In the genomic region with DNA sequence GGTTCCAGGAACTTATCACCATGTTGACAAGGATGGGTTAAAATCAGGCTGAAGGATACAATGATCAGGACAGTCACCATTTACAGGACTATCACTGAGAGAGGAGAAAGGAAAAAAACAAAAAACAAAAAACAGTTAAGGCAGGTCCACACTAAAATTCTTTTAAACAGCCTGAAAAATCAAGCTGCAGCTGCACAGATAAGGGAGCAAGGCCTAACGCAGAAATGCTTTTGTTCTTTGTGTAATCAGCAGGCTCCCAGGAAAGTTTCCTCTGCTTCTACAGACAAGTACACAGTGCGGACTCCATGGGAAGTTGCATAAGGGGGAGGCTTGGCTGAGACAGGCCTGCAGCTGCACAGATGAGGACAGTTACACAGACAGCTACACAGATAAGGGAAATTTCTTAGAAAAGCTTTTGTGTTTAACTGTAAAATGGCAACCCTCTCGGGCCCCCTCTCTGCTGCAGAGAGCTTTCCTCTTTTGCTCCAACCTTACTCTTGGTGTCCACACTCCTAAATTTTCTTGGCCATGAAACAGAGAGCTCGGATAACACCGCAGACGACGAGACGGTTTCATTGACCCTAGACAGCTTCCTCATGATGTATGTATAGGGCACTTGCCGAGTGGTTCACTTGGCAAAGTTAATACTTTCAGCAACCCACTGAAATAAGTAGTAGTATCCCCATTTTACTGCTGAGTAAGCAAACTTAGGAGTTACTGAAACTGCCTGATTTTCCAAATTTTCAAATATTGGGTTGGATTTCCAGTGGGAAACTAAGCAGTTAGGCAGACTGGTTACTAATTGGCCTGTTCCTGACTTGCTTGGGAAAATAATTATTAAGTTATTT, we compare ENCODE assay signal across 1 cellular context.
A peak's percentile ranks its signal among the peaks of the same experiment; 100 is the strongest.
TF ChIP-seq lines count a peak whose summit lies in the region.

No MANE protein-coding gene starts in this region.

TF ChIP-seq in K562, 482 proteins besides CTCF, POLR2A, EP300 and RAD21 (continued from another document and continues in another):
- TF ChIP-seq, protein P1, sequence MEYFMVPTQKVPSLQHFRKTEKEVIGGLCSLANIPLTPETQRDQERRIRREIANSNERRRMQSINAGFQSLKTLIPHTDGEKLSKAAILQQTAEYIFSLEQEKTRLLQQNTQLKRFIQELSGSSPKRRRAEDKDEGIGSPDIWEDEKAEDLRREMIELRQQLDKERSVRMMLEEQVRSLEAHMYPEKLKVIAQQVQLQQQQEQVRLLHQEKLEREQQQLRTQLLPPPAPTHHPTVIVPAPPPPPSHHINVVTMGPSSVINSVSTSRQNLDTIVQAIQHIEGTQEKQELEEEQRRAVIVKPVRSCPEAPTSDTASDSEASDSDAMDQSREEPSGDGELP (CRISPR knock-in tag; IDR thresholded peaks at IDR 0.05; ENCODE audit: borderline replicate concordance) = peak; percentile 77
- TF ChIP-seq HES1 (IDR thresholded peaks at IDR 0.05; ENCODE audit: low read depth) (peak; percentile 81), PRMT5 (CRISPR knock-in tag; IDR thresholded peaks at IDR 0.05) (no peak), C11orf30 (IDR thresholded peaks at IDR 0.05; ENCODE audit: low read depth) (peak; percentile 99), CHCHD3 (CRISPR knock-in tag; IDR thresholded peaks at IDR 0.05) (no peak), ZNF584 (CRISPR knock-in tag; IDR thresholded peaks at IDR 0.05; ENCODE audit: low read depth) (peak; percentile 82; the same call in 1 of the 2 replicates), SMAD1 (IDR thresholded peaks at IDR 0.05; ENCODE audit: low read depth, low read length, partially characterized antibody) (peak; percentile 87), ATF7 (IDR thresholded peaks at IDR 0.05) (peak; percentile 82), ZNF24 (IDR thresholded peaks at IDR 0.05) (peak; percentile 64; the same call in 1 of the 2 replicates), ZNF12 (CRISPR knock-in tag; IDR thresholded peaks at IDR 0.05) (no peak), KAT8 (IDR thresholded peaks at IDR 0.05; ENCODE audit: low read depth) (no peak), ZNF707 (CRISPR knock-in tag; conservative IDR thresholded peaks at IDR 0.05) (no peak), SUPT5H (IDR thresholded peaks at IDR 0.05) (no peak), ZNF766 (CRISPR knock-in tag; conservative IDR thresholded peaks at IDR 0.05) (peak; percentile 82), HDAC8 (tag; IDR thresholded peaks at IDR 0.05) (no peak), ZNF282 (CRISPR knock-in tag; IDR thresholded peaks at IDR 0.05) (no peak), TEAD2 (tag; IDR thresholded peaks at IDR 0.05) (peak; percentile 34; the same call in 1 of the 2 replicates), MAZ (CRISPR knock-in tag; conservative IDR thresholded peaks at IDR 0.05 in 1 of 2, IDR thresholded peaks at IDR 0.05 in 1 of 2) (peak; percentile 40 to 53; a peak in 2 of 4 replicates), E2F6 (IDR thresholded peaks at IDR 0.05; ENCODE audit: borderline replicate concordance in 1 of 2, extremely low read depth in 1 of 2, insufficient read depth in 1 of 2, insufficient read length in 1 of 2, low read depth in 1 of 2, low read length in 1 of 2, poor library complexity in 1 of 2, severe bottlenecking in 1 of 2) (no peak), DACH1 (IDR thresholded peaks at IDR 0.05; ENCODE audit: partially characterized antibody) (peak; percentile 56), ZNF212 (CRISPR knock-in tag; IDR thresholded peaks at IDR 0.05) (no peak), ARID1B (IDR thresholded peaks at IDR 0.05) (peak; percentile 99), BCOR (IDR thresholded peaks at IDR 0.05) (peak; percentile 79), SMARCA5 (IDR thresholded peaks at IDR 0.05) (no peak), POU5F1 (IDR thresholded peaks at IDR 0.05; ENCODE audit: borderline replicate concordance, low read depth, low read length, partially characterized antibody) (no peak), ZBTB26 (CRISPR knock-in tag; IDR thresholded peaks at IDR 0.05) (no peak), PPARD (CRISPR knock-in tag; IDR thresholded peaks at IDR 0.05) (no peak), STAT5A (IDR thresholded peaks at IDR 0.05; ENCODE audit: borderline replicate concordance, low read length) (peak; percentile 100), MCM5 (IDR thresholded peaks at IDR 0.05; ENCODE audit: low read depth) (no peak), JUNB (CRISPR knock-in tag; conservative IDR thresholded peaks at IDR 0.05) (no peak), ZZZ3 (IDR thresholded peaks at IDR 0.05) (no peak), HDAC2 (IDR thresholded peaks at IDR 0.05) (peak; percentile 88), HINFP (tag; conservative IDR thresholded peaks at IDR 0.05; ENCODE audit: low read depth) (no peak), ESRRB (CRISPR knock-in tag; IDR thresholded peaks at IDR 0.05; ENCODE audit: borderline replicate concordance) (no peak), ZFX (CRISPR knock-in tag; IDR thresholded peaks at IDR 0.05) (peak; percentile 53), ZBED1 (IDR thresholded peaks at IDR 0.05) (peak; percentile 84; the same call in 1 of the 2 replicates)
- TF ChIP-seq, protein P2, sequence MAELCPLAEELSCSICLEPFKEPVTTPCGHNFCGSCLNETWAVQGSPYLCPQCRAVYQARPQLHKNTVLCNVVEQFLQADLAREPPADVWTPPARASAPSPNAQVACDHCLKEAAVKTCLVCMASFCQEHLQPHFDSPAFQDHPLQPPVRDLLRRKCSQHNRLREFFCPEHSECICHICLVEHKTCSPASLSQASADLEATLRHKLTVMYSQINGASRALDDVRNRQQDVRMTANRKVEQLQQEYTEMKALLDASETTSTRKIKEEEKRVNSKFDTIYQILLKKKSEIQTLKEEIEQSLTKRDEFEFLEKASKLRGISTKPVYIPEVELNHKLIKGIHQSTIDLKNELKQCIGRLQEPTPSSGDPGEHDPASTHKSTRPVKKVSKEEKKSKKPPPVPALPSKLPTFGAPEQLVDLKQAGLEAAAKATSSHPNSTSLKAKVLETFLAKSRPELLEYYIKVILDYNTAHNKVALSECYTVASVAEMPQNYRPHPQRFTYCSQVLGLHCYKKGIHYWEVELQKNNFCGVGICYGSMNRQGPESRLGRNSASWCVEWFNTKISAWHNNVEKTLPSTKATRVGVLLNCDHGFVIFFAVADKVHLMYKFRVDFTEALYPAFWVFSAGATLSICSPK (IDR thresholded peaks at IDR 0.05; ENCODE audit: borderline replicate concordance) = no peak
- TF ChIP-seq, protein P3, sequence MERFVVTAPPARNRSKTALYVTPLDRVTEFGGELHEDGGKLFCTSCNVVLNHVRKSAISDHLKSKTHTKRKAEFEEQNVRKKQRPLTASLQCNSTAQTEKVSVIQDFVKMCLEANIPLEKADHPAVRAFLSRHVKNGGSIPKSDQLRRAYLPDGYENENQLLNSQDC (CRISPR knock-in tag; IDR thresholded peaks at IDR 0.05) = no peak
- TF ChIP-seq, protein P4, sequence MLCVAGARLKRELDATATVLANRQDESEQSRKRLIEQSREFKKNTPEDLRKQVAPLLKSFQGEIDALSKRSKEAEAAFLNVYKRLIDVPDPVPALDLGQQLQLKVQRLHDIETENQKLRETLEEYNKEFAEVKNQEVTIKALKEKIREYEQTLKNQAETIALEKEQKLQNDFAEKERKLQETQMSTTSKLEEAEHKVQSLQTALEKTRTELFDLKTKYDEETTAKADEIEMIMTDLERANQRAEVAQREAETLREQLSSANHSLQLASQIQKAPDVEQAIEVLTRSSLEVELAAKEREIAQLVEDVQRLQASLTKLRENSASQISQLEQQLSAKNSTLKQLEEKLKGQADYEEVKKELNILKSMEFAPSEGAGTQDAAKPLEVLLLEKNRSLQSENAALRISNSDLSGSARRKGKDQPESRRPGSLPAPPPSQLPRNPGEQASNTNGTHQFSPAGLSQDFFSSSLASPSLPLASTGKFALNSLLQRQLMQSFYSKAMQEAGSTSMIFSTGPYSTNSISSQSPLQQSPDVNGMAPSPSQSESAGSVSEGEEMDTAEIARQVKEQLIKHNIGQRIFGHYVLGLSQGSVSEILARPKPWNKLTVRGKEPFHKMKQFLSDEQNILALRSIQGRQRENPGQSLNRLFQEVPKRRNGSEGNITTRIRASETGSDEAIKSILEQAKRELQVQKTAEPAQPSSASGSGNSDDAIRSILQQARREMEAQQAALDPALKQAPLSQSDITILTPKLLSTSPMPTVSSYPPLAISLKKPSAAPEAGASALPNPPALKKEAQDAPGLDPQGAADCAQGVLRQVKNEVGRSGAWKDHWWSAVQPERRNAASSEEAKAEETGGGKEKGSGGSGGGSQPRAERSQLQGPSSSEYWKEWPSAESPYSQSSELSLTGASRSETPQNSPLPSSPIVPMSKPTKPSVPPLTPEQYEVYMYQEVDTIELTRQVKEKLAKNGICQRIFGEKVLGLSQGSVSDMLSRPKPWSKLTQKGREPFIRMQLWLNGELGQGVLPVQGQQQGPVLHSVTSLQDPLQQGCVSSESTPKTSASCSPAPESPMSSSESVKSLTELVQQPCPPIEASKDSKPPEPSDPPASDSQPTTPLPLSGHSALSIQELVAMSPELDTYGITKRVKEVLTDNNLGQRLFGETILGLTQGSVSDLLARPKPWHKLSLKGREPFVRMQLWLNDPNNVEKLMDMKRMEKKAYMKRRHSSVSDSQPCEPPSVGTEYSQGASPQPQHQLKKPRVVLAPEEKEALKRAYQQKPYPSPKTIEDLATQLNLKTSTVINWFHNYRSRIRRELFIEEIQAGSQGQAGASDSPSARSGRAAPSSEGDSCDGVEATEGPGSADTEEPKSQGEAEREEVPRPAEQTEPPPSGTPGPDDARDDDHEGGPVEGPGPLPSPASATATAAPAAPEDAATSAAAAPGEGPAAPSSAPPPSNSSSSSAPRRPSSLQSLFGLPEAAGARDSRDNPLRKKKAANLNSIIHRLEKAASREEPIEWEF (CRISPR knock-in tag; IDR thresholded peaks at IDR 0.05) = peak; percentile 82
- TF ChIP-seq, protein P5, sequence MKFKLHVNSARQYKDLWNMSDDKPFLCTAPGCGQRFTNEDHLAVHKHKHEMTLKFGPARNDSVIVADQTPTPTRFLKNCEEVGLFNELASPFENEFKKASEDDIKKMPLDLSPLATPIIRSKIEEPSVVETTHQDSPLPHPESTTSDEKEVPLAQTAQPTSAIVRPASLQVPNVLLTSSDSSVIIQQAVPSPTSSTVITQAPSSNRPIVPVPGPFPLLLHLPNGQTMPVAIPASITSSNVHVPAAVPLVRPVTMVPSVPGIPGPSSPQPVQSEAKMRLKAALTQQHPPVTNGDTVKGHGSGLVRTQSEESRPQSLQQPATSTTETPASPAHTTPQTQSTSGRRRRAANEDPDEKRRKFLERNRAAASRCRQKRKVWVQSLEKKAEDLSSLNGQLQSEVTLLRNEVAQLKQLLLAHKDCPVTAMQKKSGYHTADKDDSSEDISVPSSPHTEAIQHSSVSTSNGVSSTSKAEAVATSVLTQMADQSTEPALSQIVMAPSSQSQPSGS (CRISPR knock-in tag; IDR thresholded peaks at IDR 0.05) = no peak
- TF ChIP-seq, protein P6, sequence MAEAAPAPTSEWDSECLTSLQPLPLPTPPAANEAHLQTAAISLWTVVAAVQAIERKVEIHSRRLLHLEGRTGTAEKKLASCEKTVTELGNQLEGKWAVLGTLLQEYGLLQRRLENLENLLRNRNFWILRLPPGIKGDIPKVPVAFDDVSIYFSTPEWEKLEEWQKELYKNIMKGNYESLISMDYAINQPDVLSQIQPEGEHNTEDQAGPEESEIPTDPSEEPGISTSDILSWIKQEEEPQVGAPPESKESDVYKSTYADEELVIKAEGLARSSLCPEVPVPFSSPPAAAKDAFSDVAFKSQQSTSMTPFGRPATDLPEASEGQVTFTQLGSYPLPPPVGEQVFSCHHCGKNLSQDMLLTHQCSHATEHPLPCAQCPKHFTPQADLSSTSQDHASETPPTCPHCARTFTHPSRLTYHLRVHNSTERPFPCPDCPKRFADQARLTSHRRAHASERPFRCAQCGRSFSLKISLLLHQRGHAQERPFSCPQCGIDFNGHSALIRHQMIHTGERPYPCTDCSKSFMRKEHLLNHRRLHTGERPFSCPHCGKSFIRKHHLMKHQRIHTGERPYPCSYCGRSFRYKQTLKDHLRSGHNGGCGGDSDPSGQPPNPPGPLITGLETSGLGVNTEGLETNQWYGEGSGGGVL (CRISPR knock-in tag; IDR thresholded peaks at IDR 0.05) = no peak
- TF ChIP-seq, protein P7, sequence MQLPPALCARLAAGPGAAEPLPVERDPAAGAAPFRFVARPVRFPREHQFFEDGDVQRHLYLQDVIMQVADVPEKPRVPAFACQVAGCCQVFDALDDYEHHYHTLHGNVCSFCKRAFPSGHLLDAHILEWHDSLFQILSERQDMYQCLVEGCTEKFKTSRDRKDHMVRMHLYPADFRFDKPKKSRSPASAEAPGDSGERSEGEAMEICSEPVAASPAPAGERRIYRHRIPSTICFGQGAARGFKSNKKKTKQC (CRISPR knock-in tag; IDR thresholded peaks at IDR 0.05) = no peak
- TF ChIP-seq, protein P8, sequence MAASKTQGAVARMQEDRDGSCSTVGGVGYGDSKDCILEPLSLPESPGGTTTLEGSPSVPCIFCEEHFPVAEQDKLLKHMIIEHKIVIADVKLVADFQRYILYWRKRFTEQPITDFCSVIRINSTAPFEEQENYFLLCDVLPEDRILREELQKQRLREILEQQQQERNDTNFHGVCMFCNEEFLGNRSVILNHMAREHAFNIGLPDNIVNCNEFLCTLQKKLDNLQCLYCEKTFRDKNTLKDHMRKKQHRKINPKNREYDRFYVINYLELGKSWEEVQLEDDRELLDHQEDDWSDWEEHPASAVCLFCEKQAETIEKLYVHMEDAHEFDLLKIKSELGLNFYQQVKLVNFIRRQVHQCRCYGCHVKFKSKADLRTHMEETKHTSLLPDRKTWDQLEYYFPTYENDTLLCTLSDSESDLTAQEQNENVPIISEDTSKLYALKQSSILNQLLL (CRISPR knock-in tag; IDR thresholded peaks at IDR 0.05; ENCODE audit: borderline replicate concordance) = no peak
